20 cellular contexts compared by ENCODE assay signal in the genomic region with DNA sequence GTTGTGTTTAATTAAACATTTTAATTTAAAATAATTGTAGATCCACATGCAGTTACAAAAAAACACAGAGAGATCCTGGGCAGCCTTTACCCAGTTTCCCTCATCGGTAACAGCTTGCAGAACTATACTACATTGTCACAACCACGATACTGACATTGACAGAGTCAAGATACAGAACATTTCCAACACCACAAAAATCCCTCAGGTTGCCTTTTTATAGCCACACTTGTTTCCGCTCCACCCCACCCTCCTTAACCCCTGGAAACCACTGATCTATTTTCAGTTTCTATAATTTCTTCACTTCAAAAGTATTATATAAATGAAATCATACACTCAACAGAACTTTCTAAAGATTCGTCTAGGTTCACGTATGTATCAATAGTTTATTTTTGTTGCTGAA.
"Had no signal": no experiment of that assay in that cellular context is flagged by ENCODE, and none has a peak within 500 bp of the region (broad histone marks: within the 10 kb centered on the region; RNA-seq: fewer than 3 reads in every experiment).

No MANE protein-coding gene starts in this region.

- H3K27me3 Mint-ChIP-seq: activated T-helper 17 cell treated with anti-CD3 and anti-CD28 coated beads, Interleukin-2, amount 50 U/mL, for 72 hours; dendritic cell treated with granulocyte-macrophage colony-stimulating factor and Interleukin-4, amounts not matched to agents 40 ng/mL and 50 ng/mL, for 4 days had no signal

- H3K4me3 Mint-ChIP-seq: activated CD4-positive, alpha-beta T cell treated with anti-CD3 and anti-CD28 coated beads, Interleukin-2, amount 10 ng/mL, durations not matched to agents 24 days and 14 days; activated T-helper 17 cell treated with anti-CD3 and anti-CD28 coated beads, Interleukin-2, amount 50 U/mL, for 72 hours; dendritic cell treated with granulocyte-macrophage colony-stimulating factor and Interleukin-4, amounts not matched to agents 40 ng/mL and 50 ng/mL, for 4 days had no signal

- H3K27ac ChIP-seq: brain microvascular endothelial cell, foreskin keratinocyte, tibial nerve, WERI-Rb-1 had no signal

- H3K9me3 ChIP-seq: tibial nerve had no signal

- H3K27me3 ChIP-seq: brain microvascular endothelial cell, foreskin keratinocyte, tibial nerve had no signal

- H3K4me1 ChIP-seq: foreskin keratinocyte, tibial nerve had no signal

- H3K36me3 Mint-ChIP-seq: natural killer cell had no signal

- ATAC-seq: activated T-helper 17 cell treated with anti-CD3 and anti-CD28 coated beads, Interleukin-2, amount 50 U/mL, for 72 hours; foreskin keratinocyte; left ventricle myocardium superior had no signal

- H3K27ac Mint-ChIP-seq: activated CD4-positive, alpha-beta T cell treated with anti-CD3 and anti-CD28 coated beads, Interleukin-2, amount 10 ng/mL, durations not matched to agents 24 days and 14 days; activated T-helper 17 cell treated with anti-CD3 and anti-CD28 coated beads, Interleukin-2, amount 50 U/mL, for 72 hours; dendritic cell treated with granulocyte-macrophage colony-stimulating factor and Interleukin-4, amounts not matched to agents 40 ng/mL and 50 ng/mL, for 4 days had no signal

- H3K36me3 ChIP-seq: brain microvascular endothelial cell, WERI-Rb-1 had no signal

- H3K9me3 Mint-ChIP-seq: activated CD4-positive, alpha-beta T cell treated with anti-CD3 and anti-CD28 coated beads, Interleukin-2, amount 10 ng/mL, durations not matched to agents 24 days and 14 days; dendritic cell treated with granulocyte-macrophage colony-stimulating factor and Interleukin-4, amounts not matched to agents 40 ng/mL and 50 ng/mL, for 4 days; natural killer cell had no signal

- H3K4me3 ChIP-seq: tibial nerve had no signal

- H3K4me1 Mint-ChIP-seq: activated T-helper 17 cell treated with anti-CD3 and anti-CD28 coated beads, Interleukin-2, amount 50 U/mL, for 72 hours had no signal

- DNase-seq: activated CD4-positive, alpha-beta T cell treated with anti-CD3 and anti-CD28 coated beads, Interleukin-2, amount 10 ng/mL, durations not matched to agents 24 days and 14 days; activated naive CD4-positive, alpha-beta T cell treated with Interleukin-2 at 50 U/mL for 16 hours; activated T-cell treated with anti-CD3 and anti-CD28 coated beads for 4 hours; anterior cingulate cortex; brain microvascular endothelial cell; cerebellar nuclear complex; effector memory CD4-positive, alpha-beta T cell; foreskin keratinocyte; glutamatergic neuron; hypothalamus; left ventricle myocardium superior; mesenchymal stem cell; natural killer cell; stimulated activated CD4-positive, alpha-beta T cell treated with anti-CD3 and anti-CD28 coated beads, Interleukin-1b, Interleukin-23, amount 100 ng/mL, for 48 hours; substantia nigra; T1000; WERI-Rb-1 had no signal
